35 cellular contexts compared by ENCODE assay signal in the genomic region with DNA sequence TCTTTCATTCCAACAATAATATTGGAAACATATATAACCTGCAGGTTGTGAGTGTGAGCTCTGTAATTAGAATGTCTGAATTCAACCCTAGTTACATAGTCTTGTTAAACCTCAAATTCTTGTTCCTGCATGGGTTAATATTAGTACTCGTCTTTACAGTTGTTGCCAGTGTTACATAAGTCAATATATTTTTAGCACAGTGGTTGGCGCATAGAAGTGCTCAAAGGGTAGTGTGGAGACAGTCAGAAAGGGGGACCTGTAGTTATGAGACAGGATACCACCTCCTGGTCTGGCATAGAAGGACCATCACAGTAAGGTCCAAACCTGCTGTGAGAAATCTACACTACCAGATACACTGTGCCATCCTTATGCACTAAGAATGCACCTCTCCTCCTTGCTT.
"Had no signal": no experiment of that assay in that cellular context is flagged by ENCODE, and none has a peak within 500 bp of the region (broad histone marks: within the 10 kb centered on the region; RNA-seq: fewer than 3 reads in every experiment).

No MANE protein-coding gene starts in this region.

- ATAC-seq: activated CD4-positive, alpha-beta T cell treated with anti-CD3 and anti-CD28 coated beads for 36 hours; activated CD4-positive, CD25-positive, alpha-beta regulatory T cell treated with anti-CD3 and anti-CD28 coated beads, Interleukin-2, amount 50 U/mL, for 24 hours; activated CD8-positive, alpha-beta memory T cell treated with anti-CD3 and anti-CD28 coated beads, Interleukin-2, amount 10 ng/mL, durations not matched to agents 7 days and 5 days; activated CD8-positive, alpha-beta T cell treated with anti-CD3 and anti-CD28 coated beads, Interleukin-2, amount 10 ng/mL, durations not matched to agents 7 days and 5 days; activated naive CD4-positive, alpha-beta T cell treated with anti-CD3 and anti-CD28 coated beads, Interleukin-2, amount 50 U/mL, for 72 hours; body of pancreas; WTC11 had no signal

- H3K27ac Mint-ChIP-seq: activated CD4-positive, alpha-beta memory T cell treated with anti-CD3 and anti-CD28 coated beads, Interleukin-2, amount 10 ng/mL, durations not matched to agents 7 days and 5 days; activated CD4-positive, alpha-beta T cell treated with anti-CD3 and anti-CD28 coated beads for 36 hours; activated CD4-positive, alpha-beta T cell treated with anti-CD3 and anti-CD28 coated beads, Interleukin-2, amount 10 ng/mL, durations not matched to agents 7 days and 5 days; activated CD8-positive, alpha-beta memory T cell treated with anti-CD3 and anti-CD28 coated beads, Interleukin-2, amount 10 ng/mL, durations not matched to agents 7 days and 5 days; activated CD8-positive, alpha-beta T cell treated with anti-CD3 and anti-CD28 coated beads, Interleukin-2, amount 10 ng/mL, durations not matched to agents 7 days and 5 days; activated naive CD4-positive, alpha-beta T cell treated with anti-CD3 and anti-CD28 coated beads for 36 hours; activated naive CD4-positive, alpha-beta T cell treated with anti-CD3 and anti-CD28 coated beads, Interleukin-2, amount 50 U/mL, for 72 hours; activated naive CD8-positive, alpha-beta T cell treated with anti-CD3 and anti-CD28 coated beads for 36 hours; activated T-cell treated with anti-CD3 and anti-CD28 coated beads, Interleukin-2, amount 50 U/mL, for 24 hours; activated T-helper 2 cell treated with anti-CD3 and anti-CD28 coated beads, Interferon-gamma antibody, Interleukin-2, Interleukin-4, amounts not matched to agents 10 μg/mL and 5 μg/mL and 100 μg/mL, durations not matched to agents 14 hours and 24 hours and 36 hours; T-helper 1 cell treated with Interleukin-12 subunit alpha and Interleukin-12 subunit beta and Interleukin-4 antibody, amounts not matched to agents 30 μg/mL and 1 μg/mL, for 36 hours; T-helper 2 cell treated with Interferon-gamma antibody and Interleukin-4, amounts not matched to agents 5 μg/mL and 100 μg/mL, for 36 hours; WTC11 had no signal

- H3K4me1 Mint-ChIP-seq: activated CD4-positive, alpha-beta memory T cell treated with anti-CD3 and anti-CD28 coated beads, Interleukin-2, amount 10 ng/mL, durations not matched to agents 7 days and 5 days; activated CD4-positive, alpha-beta T cell treated with anti-CD3 and anti-CD28 coated beads for 36 hours; activated CD4-positive, alpha-beta T cell treated with anti-CD3 and anti-CD28 coated beads, Interleukin-2, amount 10 ng/mL, durations not matched to agents 7 days and 5 days; activated CD8-positive, alpha-beta memory T cell treated with anti-CD3 and anti-CD28 coated beads, Interleukin-2, amount 10 ng/mL, durations not matched to agents 7 days and 5 days; activated naive CD8-positive, alpha-beta T cell treated with anti-CD3 and anti-CD28 coated beads for 36 hours; WTC11 had no signal

- DNase-seq: activated CD4-positive, alpha-beta memory T cell treated with anti-CD3 and anti-CD28 coated beads, Interleukin-2, amount 10 ng/mL, durations not matched to agents 7 days and 5 days; activated CD4-positive, alpha-beta T cell treated with anti-CD3 and anti-CD28 coated beads for 1 hour; activated CD4-positive, alpha-beta T cell treated with anti-CD3 and anti-CD28 coated beads for 36 hours; activated CD4-positive, alpha-beta T cell treated with anti-CD3 and anti-CD28 coated beads for 48 hours; activated CD4-positive, alpha-beta T cell treated with anti-CD3 and anti-CD28 coated beads, Interleukin-2, amount 10 ng/mL, durations not matched to agents 7 days and 5 days; activated CD4-positive, alpha-beta T cell treated with anti-CD3 and anti-CD28 coated beads, Interleukin-2, amount 50 U/mL, for 48 hours; activated CD4-positive, CD25-positive, alpha-beta regulatory T cell; activated CD8-positive, alpha-beta memory T cell treated with anti-CD3 and anti-CD28 coated beads for 24 hours; activated CD8-positive, alpha-beta memory T cell treated with anti-CD3 and anti-CD28 coated beads, Interleukin-2, amount 10 ng/mL, durations not matched to agents 7 days and 5 days; activated CD8-positive, alpha-beta memory T cell treated with anti-CD3 and anti-CD28 coated beads, Interleukin-2, amount 50 U/mL, for 48 hours; activated CD8-positive, alpha-beta T cell treated with anti-CD3 and anti-CD28 coated beads, Interleukin-2, amount 10 ng/mL, durations not matched to agents 7 days and 5 days; activated effector memory CD4-positive, alpha-beta T cell treated with Interleukin-2 at 50 U/mL for 16 hours; activated gamma-delta T cell; activated naive CD4-positive, alpha-beta T cell treated with anti-CD3 and anti-CD28 coated beads for 36 hours; activated naive CD4-positive, alpha-beta T cell treated with anti-CD3 and anti-CD28 coated beads, Interleukin-2, amount 50 U/mL, for 16 hours; activated naive CD8-positive, alpha-beta T cell treated with anti-CD3 and anti-CD28 coated beads for 36 hours; activated T-cell treated with anti-CD3 and anti-CD28 coated beads, Interleukin-2, amount 50 U/mL, for 24 hours; activated T-cell treated with anti-CD3 and anti-CD28 coated beads, Interleukin-2, amount 50 U/mL, for 48 hours; adrenal gland; amniotic stem cell; aorta; body of pancreas; brain microvascular endothelial cell; central memory CD4-positive, alpha-beta T cell; T-helper 1 cell; T-helper 2 cell; T-helper 9 cell; WERI-Rb-1 had no signal

- H3K4me3 Mint-ChIP-seq: activated CD4-positive, alpha-beta memory T cell treated with anti-CD3 and anti-CD28 coated beads, Interleukin-2, amount 10 ng/mL, durations not matched to agents 7 days and 5 days; activated CD4-positive, alpha-beta T cell treated with anti-CD3 and anti-CD28 coated beads for 36 hours; activated CD4-positive, alpha-beta T cell treated with anti-CD3 and anti-CD28 coated beads, Interleukin-2, amount 10 ng/mL, durations not matched to agents 7 days and 5 days; activated CD8-positive, alpha-beta memory T cell treated with anti-CD3 and anti-CD28 coated beads, Interleukin-2, amount 10 ng/mL, durations not matched to agents 7 days and 5 days; activated CD8-positive, alpha-beta T cell treated with anti-CD3 and anti-CD28 coated beads, Interleukin-2, amount 10 ng/mL, durations not matched to agents 7 days and 5 days; activated naive CD4-positive, alpha-beta T cell treated with anti-CD3 and anti-CD28 coated beads for 36 hours; activated naive CD8-positive, alpha-beta T cell treated with anti-CD3 and anti-CD28 coated beads for 36 hours; activated T-cell treated with anti-CD3 and anti-CD28 coated beads, Interleukin-2, amount 50 U/mL, for 24 hours; T-helper 1 cell treated with Interleukin-12 subunit alpha and Interleukin-12 subunit beta and Interleukin-4 antibody, amounts not matched to agents 30 μg/mL and 1 μg/mL, for 36 hours; T-helper 2 cell treated with Interferon-gamma antibody and Interleukin-4, amounts not matched to agents 5 μg/mL and 100 μg/mL, for 36 hours; WTC11 had no signal

- H3K27ac ChIP-seq: adrenal gland, body of pancreas, brain microvascular endothelial cell, breast epithelium, WERI-Rb-1 had no signal

- H3K4me3 ChIP-seq: adrenal gland, body of pancreas, breast epithelium had no signal

- H3K27me3 ChIP-seq: adrenal gland, body of pancreas, brain microvascular endothelial cell, breast epithelium had no signal

- H3K27me3 Mint-ChIP-seq: activated CD4-positive, alpha-beta memory T cell treated with anti-CD3 and anti-CD28 coated beads, Interleukin-2, amount 10 ng/mL, durations not matched to agents 7 days and 5 days; activated CD4-positive, alpha-beta T cell treated with anti-CD3 and anti-CD28 coated beads for 36 hours; activated CD4-positive, alpha-beta T cell treated with anti-CD3 and anti-CD28 coated beads, Interleukin-2, amount 10 ng/mL, durations not matched to agents 7 days and 5 days; activated CD8-positive, alpha-beta memory T cell treated with anti-CD3 and anti-CD28 coated beads, Interleukin-2, amount 10 ng/mL, durations not matched to agents 7 days and 5 days; activated naive CD8-positive, alpha-beta T cell treated with anti-CD3 and anti-CD28 coated beads for 36 hours; activated T-cell treated with anti-CD3 and anti-CD28 coated beads, Interleukin-2, amount 50 U/mL, for 24 hours had no signal

- H3K4me1 ChIP-seq: adrenal gland, body of pancreas, breast epithelium had no signal

- H3K36me3 Mint-ChIP-seq: activated CD8-positive, alpha-beta memory T cell treated with anti-CD3 and anti-CD28 coated beads, Interleukin-2, amount 10 ng/mL, durations not matched to agents 7 days and 5 days; activated naive CD4-positive, alpha-beta T cell treated with anti-CD3 and anti-CD28 coated beads, Interleukin-2, amount 50 U/mL, for 72 hours; activated naive CD8-positive, alpha-beta T cell treated with anti-CD3 and anti-CD28 coated beads for 36 hours had no signal

- H3K36me3 ChIP-seq: adrenal gland, brain microvascular endothelial cell, breast epithelium, WERI-Rb-1 had no signal

- H3K9me3 Mint-ChIP-seq: activated CD4-positive, alpha-beta T cell treated with anti-CD3 and anti-CD28 coated beads, Interleukin-2, amount 10 ng/mL, durations not matched to agents 7 days and 5 days; T-helper 1 cell treated with Interleukin-12 subunit alpha and Interleukin-12 subunit beta and Interleukin-4 antibody, amounts not matched to agents 30 μg/mL and 1 μg/mL, for 36 hours had no signal

- H3K9me3 ChIP-seq: adrenal gland, body of pancreas, breast epithelium had no signal
